Comparison of ENCODE assay signal across 22 cellular contexts in the genomic region with DNA sequence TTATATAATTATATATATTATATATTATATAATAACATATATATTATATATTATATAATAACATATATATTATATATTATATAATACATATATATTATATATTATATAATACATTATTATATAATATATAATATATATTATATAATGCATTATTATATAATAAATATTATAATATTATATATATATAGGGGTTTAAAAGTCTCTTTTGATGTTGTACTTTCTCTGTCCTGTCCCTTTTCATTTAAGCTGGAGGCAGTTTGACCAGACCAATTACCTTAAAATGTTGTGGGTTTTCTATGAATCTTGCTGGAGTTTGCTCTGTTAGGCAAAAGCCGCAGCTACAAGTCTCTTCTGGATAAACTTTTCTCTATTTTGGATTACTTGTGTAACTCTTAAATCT.
"Had no signal": no experiment of that assay in that cellular context is flagged by ENCODE, and none has a peak within 500 bp of the region (broad histone marks: within the 10 kb centered on the region; RNA-seq: fewer than 3 reads in every experiment).

No MANE protein-coding gene starts in this region.

- H3K4me3 ChIP-seq: coronary artery, psoas muscle, spleen, testis, tibial nerve had no signal

- H3K27me3 ChIP-seq: spleen, testis, tibial nerve had no signal

- H3K27ac Mint-ChIP-seq: endodermal cell; naive B cell; nephron; stimulated activated memory B cell treated with anti-CD40 and anti-IgM and Interleukin-4, amounts not matched to agents 10 μg/mL and 1 μg/mL and 100 μg/mL, for 72 hours; stimulated activated naive CD8-positive, alpha-beta T cell treated with anti-CD3 and anti-CD28 coated beads, Interleukin-15, Interleukin-2, amounts not matched to agents 100 ng/mL and 50 ng/mL, for 24 hours had no signal

- H3K9me3 Mint-ChIP-seq: stimulated activated naive CD8-positive, alpha-beta T cell treated with anti-CD3 and anti-CD28 coated beads, Interleukin-15, Interleukin-2, amounts not matched to agents 100 ng/mL and 50 ng/mL, for 24 hours had no signal

- H3K4me3 Mint-ChIP-seq: endodermal cell; naive B cell; nephron; stimulated activated memory B cell treated with anti-CD40 and anti-IgM and Interleukin-4, amounts not matched to agents 10 μg/mL and 1 μg/mL and 100 μg/mL, for 72 hours; stimulated activated naive CD8-positive, alpha-beta T cell treated with anti-CD3 and anti-CD28 coated beads, Interleukin-15, Interleukin-2, amounts not matched to agents 100 ng/mL and 50 ng/mL, for 24 hours had no signal

- H3K4me1 ChIP-seq: parathyroid adenoma, psoas muscle, spleen, testis, tibial nerve had no signal

- ATAC-seq: left colon; psoas muscle; sciatic nerve; stimulated activated memory B cell treated with anti-CD40 and anti-IgM and Interleukin-4, amounts not matched to agents 10 μg/mL and 1 μg/mL and 100 μg/mL, for 72 hours had no signal

- H3K27ac ChIP-seq: coronary artery, parathyroid adenoma, psoas muscle, spleen, testis, tibial nerve had no signal

- H3K9me3 ChIP-seq: psoas muscle, testis had no signal

- H3K27me3 Mint-ChIP-seq: stimulated activated naive CD8-positive, alpha-beta T cell treated with anti-CD3 and anti-CD28 coated beads, Interleukin-15, Interleukin-2, amounts not matched to agents 100 ng/mL and 50 ng/mL, for 24 hours had no signal

- DNase-seq: effector CD4-positive, alpha-beta T cell; endodermal cell; foreskin melanocyte; head of caudate nucleus; hippocampal formation; left colon; mesendoderm; naive B cell; psoas muscle; retina; spleen; stimulated activated CD4-positive, alpha-beta T cell treated with anti-CD3 and anti-CD28 coated beads, Interleukin-15, amount 100 ng/mL, for 24 hours; stimulated activated CD4-positive, alpha-beta T cell treated with anti-CD3 and anti-CD28 coated beads, Interleukin-1b, Interleukin-23, amount 100 ng/mL, for 48 hours; stimulated activated CD4-positive, alpha-beta T cell treated with anti-CD3 and anti-CD28 coated beads, Interleukin-4, amount 100 ng/mL, for 24 hours; testis had no signal

- H3K36me3 Mint-ChIP-seq: naive B cell; stimulated activated memory B cell treated with anti-CD40 and anti-IgM and Interleukin-4, amounts not matched to agents 10 μg/mL and 1 μg/mL and 100 μg/mL, for 72 hours had no signal

- H3K4me1 Mint-ChIP-seq: endodermal cell had no signal
